ENCODE assay signal across 21 cellular contexts in genomic region chr11:121035169-121035755, GRCh38. TPM values are rescaled to one million over a fixed set of nuclear protein-coding genes. Genes with fewer than 3 reads are reported as not detected.
DNase-seq lines count a peak whose midpoint lies in the region; ATAC-seq and TF ChIP-seq lines count a peak whose summit lies in the region.
"Had no signal": no experiment of that assay in that cellular context is flagged by ENCODE, and none has a peak within 500 bp of the region (broad histone marks: within the 10 kb centered on the region; RNA-seq: fewer than 3 reads in every experiment).

No MANE protein-coding gene starts in this region.

- no peaks in the 10 kb centered on the region for H3K36me3 ChIP-seq in sigmoid colon
- H3K36me3 ChIP-seq: brain microvascular endothelial cell, pancreas had no signal

- peaks cover 0 to 3% (median 0%) of the 10 kb centered on the region in 4 donors for H3K4me1 ChIP-seq in sigmoid colon
- H3K4me1 ChIP-seq: pancreas had no signal

- H3K9me3 ChIP-seq in T-helper 17 cell (ENCODE audit: control insufficient read depth, low read length, poor library complexity, severe bottlenecking) (no peaks in the 10 kb centered on the region), sigmoid colon (no peaks in the 10 kb centered on the region)
- H3K9me3 ChIP-seq: pancreas had no signal

- H3K36me3 Mint-ChIP-seq in T-helper 17 cell (ENCODE audit: low read depth), result peaks cover 8% of the 10 kb centered on the region

- DNase-seq in stimulated activated naive CD8-positive, alpha-beta T cell treated with anti-CD3 and anti-CD28 coated beads, Interleukin-15, amount 100 ng/mL, for 72 hours, result no peak
- no peak for DNase-seq in stimulated activated naive CD8-positive, alpha-beta T cell treated with anti-CD3 and anti-CD28 coated beads, Interleukin-15, Interleukin-2, amounts not matched to agents 100 U/mL and 50 U/mL, for 24 hours
- peak; percentile 43 for DNase-seq in NCI-H748 (lab: John Stamatoyannopoulos, UW; ENCODE audit: unreplicated experiment)
- DNase-seq in fibroblast of gingiva (ENCODE audit: low read depth), result peak; percentile 22
- no peak for DNase-seq in T-helper 17 cell
- DNase-seq in sigmoid colon, result no peak
- no peak for DNase-seq in posterior cingulate gyrus
- DNase-seq: activated B cell treated with CpG ODN at 0.5 μM for 24 hours; activated CD4-positive, alpha-beta memory T cell treated with anti-CD3 and anti-CD28 coated beads, Interleukin-2, amount 10 ng/mL, durations not matched to agents 7 days and 5 days; activated effector memory CD4-positive, alpha-beta T cell treated with anti-CD3 and anti-CD28 coated beads, Interleukin-2, amount 50 U/mL, for 16 hours; brain microvascular endothelial cell; DMS 273 treated with DMSO at 0.1 percent for 48 hours; effector CD4-positive, alpha-beta T cell; NCI-H1694 treated with DMSO at 0.1 percent for 48 hours; NCI-H82; nephron progenitor cell; pancreas; right cardiac atrium; stimulated activated CD4-positive, alpha-beta T cell treated with anti-CD3 and anti-CD28 coated beads, Interleukin-4, amount 100 ng/mL, for 4 hours; stimulated activated naive CD4-positive, alpha-beta T cell treated with Interleukin-2 at 50 U/mL for 16 hours had no signal

- peak; percentile 53 for ATAC-seq in stimulated activated naive CD8-positive, alpha-beta T cell treated with anti-CD3 and anti-CD28 coated beads, Interleukin-15, amount 100 ng/mL, for 72 hours
- no peak for ATAC-seq in stimulated activated naive CD8-positive, alpha-beta T cell treated with anti-CD3 and anti-CD28 coated beads, Interleukin-15, Interleukin-2, amounts not matched to agents 100 U/mL and 50 U/mL, for 24 hours
- ATAC-seq in T-helper 17 cell, result no peak
- ATAC-seq: pancreas had no signal

- no peak overlapping the region for H3K4me3 ChIP-seq in sigmoid colon
- H3K4me3 ChIP-seq: pancreas had no signal

- H3K27me3 Mint-ChIP-seq in stimulated activated naive CD8-positive, alpha-beta T cell treated with anti-CD3 and anti-CD28 coated beads, Interleukin-15, amount 100 ng/mL, for 72 hours, result no peaks in the 10 kb centered on the region
- H3K27me3 Mint-ChIP-seq in T-helper 17 cell, result no peaks in the 10 kb centered on the region
- H3K27me3 Mint-ChIP-seq: activated B cell treated with CpG ODN at 0.5 μM for 24 hours had no signal

- no peaks in the 10 kb centered on the region for H3K27me3 ChIP-seq in sigmoid colon
- H3K27me3 ChIP-seq: brain microvascular endothelial cell, pancreas had no signal

- H3K9me3 Mint-ChIP-seq in stimulated activated naive CD8-positive, alpha-beta T cell treated with anti-CD3 and anti-CD28 coated beads, Interleukin-15, amount 100 ng/mL, for 72 hours, result no peaks in the 10 kb centered on the region
- H3K9me3 Mint-ChIP-seq: activated B cell treated with CpG ODN at 0.5 μM for 24 hours; activated CD4-positive, alpha-beta memory T cell treated with anti-CD3 and anti-CD28 coated beads, Interleukin-2, amount 10 ng/mL, durations not matched to agents 7 days and 5 days; nephron progenitor cell had no signal

- no peak for TF ChIP-seq CTCF in sigmoid colon (IDR thresholded peaks at IDR 0.05)

- no peak overlapping the region for H3K27ac ChIP-seq in sigmoid colon
- H3K27ac ChIP-seq: brain microvascular endothelial cell, epithelial cell of prostate, pancreas had no signal

- TF ChIP-seq POLR2A in sigmoid colon (IDR thresholded peaks at IDR 0.05), result no peak

- H3K4me1 Mint-ChIP-seq in stimulated activated naive CD8-positive, alpha-beta T cell treated with anti-CD3 and anti-CD28 coated beads, Interleukin-15, amount 100 ng/mL, for 72 hours, result peaks cover 31% of the 10 kb centered on the region
- H3K4me1 Mint-ChIP-seq in T-helper 17 cell, result peaks cover 24% of the 10 kb centered on the region
- H3K4me1 Mint-ChIP-seq: activated B cell treated with CpG ODN at 0.5 μM for 24 hours had no signal

- TF ChIP-seq EP300 in sigmoid colon (IDR thresholded peaks at IDR 0.05), result no peak

- intact Hi-C loops in sigmoid colon (cut with DNase I), result no loop called here
- intact Hi-C loops in posterior cingulate gyrus (cut with DNase I), result loop anchor here (10.0 kb wide), 1 partner anchor 80 kb away; no protein-coding TSS in a partner anchor

- no peak overlapping the region for H3K27ac Mint-ChIP-seq in stimulated activated naive CD8-positive, alpha-beta T cell treated with anti-CD3 and anti-CD28 coated beads, Interleukin-15, amount 100 ng/mL, for 72 hours
- no peak overlapping the region for H3K27ac Mint-ChIP-seq in T-helper 17 cell
- H3K27ac Mint-ChIP-seq: activated B cell treated with CpG ODN at 0.5 μM for 24 hours; activated CD4-positive, alpha-beta memory T cell treated with anti-CD3 and anti-CD28 coated beads, Interleukin-2, amount 10 ng/mL, durations not matched to agents 7 days and 5 days; nephron progenitor cell had no signal

- H3K4me3 Mint-ChIP-seq in stimulated activated naive CD8-positive, alpha-beta T cell treated with anti-CD3 and anti-CD28 coated beads, Interleukin-15, amount 100 ng/mL, for 72 hours, result no peak overlapping the region
- H3K4me3 Mint-ChIP-seq in T-helper 17 cell, result no peak overlapping the region
- H3K4me3 Mint-ChIP-seq: activated B cell treated with CpG ODN at 0.5 μM for 24 hours; activated CD4-positive, alpha-beta memory T cell treated with anti-CD3 and anti-CD28 coated beads, Interleukin-2, amount 10 ng/mL, durations not matched to agents 7 days and 5 days; nephron progenitor cell had no signal

- 61 to 65% methylated on average over 4 of the region's 4 CpGs for WGBS in sigmoid colon, 2 donors

RNA-seq across cellular contexts. Expression of gene TBCEL, which starts 11.4 kb away (rescaled TPM):
- 10 to 100 TPM; 17.1 TPM for total RNA-seq in T-helper 17 cell
- total RNA-seq in sigmoid colon, result 10 to 100 TPM; 22.4 to 53.3 (median 39.0) TPM
- polyA plus RNA-seq in sigmoid colon, result 1 to 10 TPM; 4.2 to 4.8 (median 4.4) TPM

Comparison
In these comparisons a context has a peak if more than half of its experiments do, and no peak if none do; other contexts are left out.
1. DNase-seq: peak in NCI-H748 (single experiment) and fibroblast of gingiva (single experiment); none in stimulated activated naive CD8-positive, alpha-beta T cell treated with anti-CD3 and anti-CD28 coated beads, Interleukin-15, amount 100 ng/mL, for 72 hours (0 of 2), stimulated activated naive CD8-positive, alpha-beta T cell treated with anti-CD3 and anti-CD28 coated beads, Interleukin-15, Interleukin-2, amounts not matched to agents 100 U/mL and 50 U/mL, for 24 hours (single experiment), T-helper 17 cell (0 of 3), sigmoid colon (single experiment) and posterior cingulate gyrus (0 of 10).